In genomic region chr6:113050010-113050893, GRCh38 we compare ENCODE assay signal across 13 cellular contexts.
DNase-seq lines count a peak whose midpoint lies in the region; ATAC-seq and TF ChIP-seq lines count a peak whose summit lies in the region.
"Had no signal": no experiment of that assay in that cellular context is flagged by ENCODE, and none has a peak within 500 bp of the region (broad histone marks: within the 10 kb centered on the region; RNA-seq: fewer than 3 reads in every experiment).

No MANE protein-coding gene starts in this region.

- no peak for TF ChIP-seq CTCF in fibroblast of lung (conservative IDR thresholded peaks at IDR 0.05 in 1 of 2, IDR thresholded peaks at IDR 0.05 in 1 of 2; ENCODE audit: low read depth in 1 of 2, low read length in 2 of 2)

- no peaks in the 10 kb centered on the region for H3K79me2 ChIP-seq in fibroblast of lung (ENCODE audit: control insufficient read depth, insufficient read depth, low read length)

- no peaks in the 10 kb centered on the region for H3K9me3 ChIP-seq in fibroblast of lung (ENCODE audit: control insufficient read depth, insufficient read depth, low read depth, low read length)
- H3K9me3 ChIP-seq: thoracic aorta had no signal

- H3K9me3 Mint-ChIP-seq in stimulated activated naive B cell treated with anti-CD40 and anti-IgM and Interleukin-4, amounts not matched to agents 10 μg/mL and 1 μg/mL and 100 μg/mL, for 72 hours: no peaks in the 10 kb centered on the region
- H3K9me3 Mint-ChIP-seq: activated CD4-positive, alpha-beta T cell treated with anti-CD3 and anti-CD28 coated beads, Interleukin-2, amount 10 ng/mL, durations not matched to agents 24 days and 14 days had no signal

- H3K4me1 ChIP-seq in fibroblast of lung (ENCODE audit: control insufficient read depth, extremely low read depth, insufficient read depth, low read length): peaks cover 15% of the 10 kb centered on the region

- no peak overlapping the region for H2AFZ ChIP-seq in fibroblast of lung (ENCODE audit: low read length)

- no peaks in the 10 kb centered on the region for H3K27me3 ChIP-seq in fibroblast of lung (ENCODE audit: control insufficient read depth, insufficient read depth, low read length)
- H3K27me3 ChIP-seq: heart right ventricle had no signal

- no peak for ATAC-seq in stimulated activated naive B cell treated with anti-CD40 and anti-IgM and Interleukin-4, amounts not matched to agents 10 μg/mL and 1 μg/mL and 100 μg/mL, for 72 hours (replicated peaks)
- ATAC-seq: right cardiac atrium had no signal

- H3K27me3 Mint-ChIP-seq in stimulated activated naive B cell treated with anti-CD40 and anti-IgM and Interleukin-4, amounts not matched to agents 10 μg/mL and 1 μg/mL and 100 μg/mL, for 72 hours: no peaks in the 10 kb centered on the region
- H3K27me3 Mint-ChIP-seq: activated CD4-positive, alpha-beta T cell treated with anti-CD3 and anti-CD28 coated beads, Interleukin-2, amount 10 ng/mL, durations not matched to agents 24 days and 14 days had no signal

- H3K4me3 Mint-ChIP-seq in stimulated activated naive B cell treated with anti-CD40 and anti-IgM and Interleukin-4, amounts not matched to agents 10 μg/mL and 1 μg/mL and 100 μg/mL, for 72 hours: no peak overlapping the region
- H3K4me3 Mint-ChIP-seq: activated CD4-positive, alpha-beta T cell treated with anti-CD3 and anti-CD28 coated beads, Interleukin-2, amount 10 ng/mL, durations not matched to agents 24 days and 14 days had no signal

- H3K27ac ChIP-seq in fibroblast of lung (ENCODE audit: insufficient read depth, low read length): no peak overlapping the region
- H3K27ac ChIP-seq: thoracic aorta had no signal

- H3K36me3 ChIP-seq in fibroblast of lung (ENCODE audit: control insufficient read depth, insufficient read depth, low read length): no peaks in the 10 kb centered on the region
- H3K36me3 ChIP-seq: heart right ventricle, thoracic aorta had no signal

- H4K20me1 ChIP-seq in fibroblast of lung (ENCODE audit: control insufficient read depth, extremely low read depth, insufficient read depth, low read length): no peaks in the 10 kb centered on the region

- H3K27ac Mint-ChIP-seq in stimulated activated naive B cell treated with anti-CD40 and anti-IgM and Interleukin-4, amounts not matched to agents 10 μg/mL and 1 μg/mL and 100 μg/mL, for 72 hours: no peak overlapping the region
- H3K27ac Mint-ChIP-seq: activated CD4-positive, alpha-beta T cell treated with anti-CD3 and anti-CD28 coated beads, Interleukin-2, amount 10 ng/mL, durations not matched to agents 24 days and 14 days had no signal

- no peaks in the 10 kb centered on the region for H3K36me3 Mint-ChIP-seq in stimulated activated naive B cell treated with anti-CD40 and anti-IgM and Interleukin-4, amounts not matched to agents 10 μg/mL and 1 μg/mL and 100 μg/mL, for 72 hours

- peak overlapping the region; percentile 48 for H3K4me2 ChIP-seq in fibroblast of lung (ENCODE audit: extremely low read depth, insufficient read depth, low read length)

- peak; percentile 64 for DNase-seq in HCEC 1CT
- peak; percentile 64 for DNase-seq in RPMI7951 (ENCODE audit: low read depth)
- DNase-seq in fibroblast of lung (ENCODE audit: low read depth in 2 of 2): peak in 1 of 2 donors; percentile 64
- peak; percentile 70 for DNase-seq in pulmonary artery endothelial cell (ENCODE audit: low read depth, low spot score)
- no peak for DNase-seq in GM19240 (ENCODE audit: insufficient read length, low spot score)
- DNase-seq in stimulated activated naive B cell treated with anti-CD40 and anti-IgM and Interleukin-4, amounts not matched to agents 10 μg/mL and 1 μg/mL and 100 μg/mL, for 72 hours: no peak
- no peak for DNase-seq in activated naive CD4-positive, alpha-beta T cell (lab: John Stamatoyannopoulos, UW)
- DNase-seq in NCI-H2227 treated with DMSO at 0.1 percent for 48 hours (lab: John Stamatoyannopoulos, UW): no peak
- DNase-seq: activated CD4-positive, alpha-beta T cell treated with anti-CD3 and anti-CD28 coated beads, Interleukin-2, amount 10 ng/mL, durations not matched to agents 24 days and 14 days; activated gamma-delta T cell; heart right ventricle; right cardiac atrium had no signal

- H3K4me3 ChIP-seq in fibroblast of lung (replicated peaks in 1 of 4; ENCODE audit: control extremely low read depth in 1 of 4, insufficient read depth in 1 of 4, low read depth in 3 of 4, low read length in 4 of 4): no peak overlapping the region
- H3K4me3 ChIP-seq: heart right ventricle, thoracic aorta had no signal

- H3K9ac ChIP-seq in fibroblast of lung (ENCODE audit: insufficient read depth, low read length): no peak overlapping the region

- H3K4me1 Mint-ChIP-seq in stimulated activated naive B cell treated with anti-CD40 and anti-IgM and Interleukin-4, amounts not matched to agents 10 μg/mL and 1 μg/mL and 100 μg/mL, for 72 hours: no peaks in the 10 kb centered on the region
- H3K4me1 Mint-ChIP-seq: activated CD4-positive, alpha-beta T cell treated with anti-CD3 and anti-CD28 coated beads, Interleukin-2, amount 10 ng/mL, durations not matched to agents 24 days and 14 days had no signal

Comparison
In these comparisons a context has a peak if more than half of its experiments do, and no peak if none do; other contexts are left out.
1. DNase-seq: peak in HCEC 1CT (single experiment), RPMI7951 (single experiment) and pulmonary artery endothelial cell (single experiment); none in GM19240 (single experiment), stimulated activated naive B cell treated with anti-CD40 and anti-IgM and Interleukin-4, amounts not matched to agents 10 μg/mL and 1 μg/mL and 100 μg/mL, for 72 hours (single experiment), activated naive CD4-positive, alpha-beta T cell (0 of 4) and NCI-H2227 treated with DMSO at 0.1 percent for 48 hours (single experiment).